Comparison of ENCODE assay signal across 8 cellular contexts in genomic region chr3:51718547-51719412, GRCh38. TPM values are rescaled to one million over a fixed set of nuclear protein-coding genes. Genes with fewer than 3 reads are reported as not detected.
DNase-seq lines count a peak whose midpoint lies in the region; ATAC-seq and TF ChIP-seq lines count a peak whose summit lies in the region.

No MANE protein-coding gene starts in this region.

- H3K4me1 ChIP-seq in HAP-1, result no peaks in the 10 kb centered on the region
- no peaks in the 10 kb centered on the region for H3K4me1 ChIP-seq in upper lobe of right lung

- intact Hi-C loops in upper lobe of right lung (cut with DNase I), result no loop called here

- H3K27me3 ChIP-seq in HAP-1 (ENCODE audit: low read depth), result no peaks in the 10 kb centered on the region
- no peaks in the 10 kb centered on the region for H3K27me3 ChIP-seq in upper lobe of right lung

- peak; percentile 73 for DNase-seq in DMS 273 treated with DMSO at 0.1 percent for 48 hours (lab: John Stamatoyannopoulos, UW)
- DNase-seq in HAP-1 (ENCODE audit: low spot score in 2 of 2), result peak; percentile 28 to 79
- peak; percentile 20 for DNase-seq in NCI-H2107 treated with DMSO at 0.1 percent for 48 hours (lab: John Stamatoyannopoulos, UW; ENCODE audit: unreplicated experiment)
- peak; percentile 26 for DNase-seq in epithelial cell of prostate (ENCODE audit: low read depth, low spot score)
- peak; percentile 53 for DNase-seq in mucosa of gallbladder (ENCODE audit: low spot score)
- peak; percentile 78 for DNase-seq in upper lobe of right lung

- in situ Hi-C loops in HAP-1 (cut with MboI; ENCODE audit: low sequenced_read_pairs), result no loop called here

- peak; percentile 59 for TF ChIP-seq CTCF in upper lobe of right lung (IDR thresholded peaks at IDR 0.05)

- H3K27ac ChIP-seq in epithelial cell of prostate, result no peak overlapping the region
- no peak overlapping the region for H3K27ac ChIP-seq in upper lobe of right lung

- peak; percentile 61 to 68 for ATAC-seq in activated CD4-positive, CD25-positive, alpha-beta regulatory T cell treated with anti-CD3 and anti-CD28 coated beads, Interleukin-2, amount 50 U/mL, for 24 hours
- ATAC-seq in upper lobe of right lung (peak; percentile 92), HG02884 (IDR thresholded peaks at IDR 0.05; ENCODE audit: unreplicated experiment) (no peak)

- H3K9me3 ChIP-seq in HAP-1 (no peaks in the 10 kb centered on the region), upper lobe of right lung (no peaks in the 10 kb centered on the region)

- H3K36me3 ChIP-seq in HAP-1 (replicated peaks) (no peaks in the 10 kb centered on the region), upper lobe of right lung (no peaks in the 10 kb centered on the region)

- H3K4me3 ChIP-seq in HAP-1 (no peak overlapping the region), upper lobe of right lung (no peak overlapping the region)

RNA-seq across cellular contexts. Expression of gene GRM2, which starts 11.9 kb away (rescaled TPM):
- total RNA-seq in mucosa of gallbladder (0.29 TPM), upper lobe of right lung (0.49 TPM)

RNA-seq across cellular contexts. Expression of gene TEX264, which starts 47.7 kb away (rescaled TPM):
- total RNA-seq in mucosa of gallbladder (86.0 TPM), upper lobe of right lung (51.0 TPM)

Comparison
In these comparisons a context has a peak if more than half of its experiments do, and no peak if none do; other contexts are left out.
1. DNase-seq: peak in every context shown above with its lines; median percentile 78 in upper lobe of right lung; 73 in DMS 273 treated with DMSO at 0.1 percent for 48 hours; 54 in HAP-1; 53 in mucosa of gallbladder; 26 in epithelial cell of prostate; 20 in NCI-H2107 treated with DMSO at 0.1 percent for 48 hours.